In genomic region chr10:48245977-48246376, GRCh38 we compare ENCODE assay signal across 32 cellular contexts. TPM values are rescaled to one million over a fixed set of nuclear protein-coding genes. Genes with fewer than 3 reads are reported as not detected.
"Had no signal": no experiment of that assay in that cellular context is flagged by ENCODE, and none has a peak within 500 bp of the region (broad histone marks: within the 10 kb centered on the region; RNA-seq: fewer than 3 reads in every experiment).

No MANE protein-coding gene starts in this region.

- H3K27me3 ChIP-seq: ascending aorta, cardiac muscle cell, SJCRH30 had no signal

- H3K27ac ChIP-seq: ascending aorta, cardiac muscle cell, PC-9, RWPE1, SJCRH30, SK-N-MC, WERI-Rb-1 had no signal

- H3K36me3 ChIP-seq: ascending aorta, cardiac muscle cell, SJCRH30, WERI-Rb-1 had no signal

- H3K4me2 ChIP-seq: PC-9 had no signal

- FAIRE-seq: K562, RCC 7860 had no signal

- H2AFZ ChIP-seq: PC-9 had no signal

- ATAC-seq: K562 had no signal

- H3K9me3 ChIP-seq: ascending aorta, SJCRH30 had no signal

- DNase-seq: activated CD4-positive, alpha-beta T cell treated with anti-CD3 and anti-CD28 coated beads for 1 hour; activated CD4-positive, alpha-beta T cell treated with anti-CD3 and anti-CD28 coated beads for 48 hours; activated CD4-positive, alpha-beta T cell treated with anti-CD3 and anti-CD28 coated beads, Interleukin-2, amount 50 U/mL, for 48 hours; activated CD4-positive, CD25-positive, alpha-beta regulatory T cell; activated gamma-delta T cell; activated naive CD4-positive, alpha-beta T cell treated with Interleukin-2 at 50 U/mL for 16 hours; activated naive CD8-positive, alpha-beta T cell treated with anti-CD3 and anti-CD28 coated beads, Interleukin-2, amount 10 ng/mL, durations not matched to agents 7 days and 5 days; activated T-cell treated with anti-CD3 and anti-CD28 coated beads, Interleukin-2, amount 50 U/mL, for 1 hour; amygdala; NCI-H187 treated with DMSO at 0.1 percent for 48 hours; NCI-H2081; NCI-H2171 treated with DMSO at 0.1 percent for 48 hours; NCI-H2227 treated with DMSO at 0.1 percent for 48 hours; NCI-H526 treated with DMSO at 0.1 percent for 48 hours; NCI-H774; PC-9; SHP77; SJCRH30; T1000; WERI-Rb-1 had no signal

- H3K4me1 ChIP-seq: ascending aorta, SJCRH30 had no signal

- H3K4me3 ChIP-seq: ascending aorta, cardiac muscle cell, K562, PC-9, SJCRH30, SK-N-MC had no signal

RNA-seq across cellular contexts. Expression of gene FRMPD2, which starts 28.5 kb away (rescaled TPM):
- total RNA-seq: activated CD8-positive, alpha-beta memory T cell treated with anti-CD3 and anti-CD28 coated beads for 36 hours; activated naive CD8-positive, alpha-beta T cell treated with anti-CD3 and anti-CD28 coated beads, Interleukin-2, amount 10 ng/mL, durations not matched to agents 7 days and 5 days; ascending aorta; M059J; OCI-LY7; SJCRH30; T-helper 1 cell treated with Interleukin-12 subunit alpha and Interleukin-12 subunit beta and Interleukin-4 antibody, amounts not matched to agents 30 ng/mL and 1 ng/mL, for 36 hours; T-helper 2 cell treated with Interferon-gamma antibody and Interleukin-4, amounts not matched to agents 100 ng/mL and 5 ng/mL, for 36 hours had no signal
- polyA plus RNA-seq: adipose tissue had no signal
